In genomic region chr13:34265016-34265692, GRCh38 we compare ENCODE assay signal across 15 cellular contexts.
"Had no signal": no experiment of that assay in that cellular context is flagged by ENCODE, and none has a peak within 500 bp of the region (broad histone marks: within the 10 kb centered on the region; RNA-seq: fewer than 3 reads in every experiment).

No MANE protein-coding gene starts in this region.

- H3K27ac ChIP-seq: gastrocnemius medialis, left ventricle myocardium inferior, WERI-Rb-1 had no signal

- DNase-seq: activated CD4-positive, alpha-beta T cell treated with anti-CD3 and anti-CD28 coated beads, Interleukin-2, amount 50 U/mL, for 48 hours; dermis blood vessel endothelial cell; effector memory CD8-positive, alpha-beta T cell; gastrocnemius medialis; head of caudate nucleus; left ventricle myocardium inferior; naive B cell; retina; stimulated activated CD4-positive, alpha-beta T cell treated with anti-CD3 and anti-CD28 coated beads, Interleukin-12 subunit alpha, Interleukin-12 subunit beta, amount 100 ng/mL, for 4 hours; stimulated activated CD4-positive, alpha-beta T cell treated with anti-CD3 and anti-CD28 coated beads, Interleukin-1b, Interleukin-23, amount 100 ng/mL, for 48 hours; stimulated activated CD8-positive, alpha-beta memory T cell treated with anti-CD3 and anti-CD28 coated beads, Interleukin-4, amount 100 ng/mL, for 48 hours; stimulated activated naive CD4-positive, alpha-beta T cell; WERI-Rb-1 had no signal

- ATAC-seq: effector memory CD8-positive, alpha-beta T cell; gastrocnemius medialis had no signal

- H3K9me3 ChIP-seq: gastrocnemius medialis had no signal

- H3K27me3 Mint-ChIP-seq: activated naive CD8-positive, alpha-beta T cell; effector memory CD8-positive, alpha-beta T cell; naive B cell had no signal

- H3K4me1 ChIP-seq: gastrocnemius medialis, left ventricle myocardium inferior had no signal

- H3K9me3 Mint-ChIP-seq: neural crest cell had no signal

- H3K36me3 ChIP-seq: gastrocnemius medialis, left ventricle myocardium inferior, WERI-Rb-1 had no signal

- H3K36me3 Mint-ChIP-seq: activated naive CD8-positive, alpha-beta T cell; naive B cell had no signal

- H3K4me3 ChIP-seq: gastrocnemius medialis, left ventricle myocardium inferior had no signal

- H3K4me3 Mint-ChIP-seq: activated naive CD8-positive, alpha-beta T cell; effector memory CD8-positive, alpha-beta T cell; naive B cell; neural crest cell had no signal

- H3K27ac Mint-ChIP-seq: activated naive CD8-positive, alpha-beta T cell; effector memory CD8-positive, alpha-beta T cell; naive B cell had no signal

- H3K27me3 ChIP-seq: gastrocnemius medialis had no signal

- H3K4me1 Mint-ChIP-seq: naive B cell, neural crest cell had no signal
